ENCODE assay signal across 16 cellular contexts in the genomic region with DNA sequence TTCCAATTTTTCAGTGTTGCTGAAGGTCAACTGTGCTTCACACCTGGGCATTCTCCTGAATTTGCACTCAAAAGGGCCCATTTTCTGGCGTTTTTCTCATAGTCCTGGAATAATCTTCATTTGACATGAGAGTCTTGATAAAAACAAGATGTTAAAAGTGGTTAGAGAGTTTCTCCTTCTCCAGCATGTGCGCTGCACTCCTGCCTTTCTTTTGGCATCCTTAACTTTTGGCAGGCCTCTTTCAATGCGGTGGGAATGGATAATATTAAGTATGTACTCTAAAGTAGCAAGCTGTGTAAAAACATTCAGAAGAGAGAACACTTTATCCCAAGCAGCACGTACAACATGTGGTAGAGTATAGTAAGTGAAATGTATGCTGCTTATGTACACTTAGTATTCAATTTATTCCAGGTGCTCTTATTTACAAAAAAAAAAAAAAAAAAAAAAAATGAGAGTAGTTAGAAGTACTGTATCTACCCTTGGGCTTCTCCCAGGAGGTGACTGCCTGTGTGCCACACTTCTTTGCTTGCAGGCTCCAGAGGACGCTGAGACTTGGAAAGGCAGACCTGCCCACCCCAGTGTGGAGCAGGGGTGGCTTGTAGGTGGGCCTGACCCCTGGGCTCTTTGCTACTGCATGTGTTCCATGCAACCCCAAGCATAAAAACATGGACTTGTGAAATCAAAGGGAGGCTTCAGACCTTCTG. TPM values are rescaled to one million over a fixed set of nuclear protein-coding genes. Genes with fewer than 3 reads are reported as not detected.
DNase-seq lines count a peak whose midpoint lies in the region; ATAC-seq and TF ChIP-seq lines count a peak whose summit lies in the region.
"Had no signal": no experiment of that assay in that cellular context is flagged by ENCODE, and none has a peak within 500 bp of the region (broad histone marks: within the 10 kb centered on the region; RNA-seq: fewer than 3 reads in every experiment).

No MANE protein-coding gene starts in this region.

- no peak overlapping the region for H3K56ac ChIP-seq in IMR-90 (ENCODE audit: extremely low read depth, insufficient read depth, low read length)

- H4K5ac ChIP-seq in IMR-90 (ENCODE audit: low read depth, low read length), result no peak overlapping the region

- no peak overlapping the region for H2AK5ac ChIP-seq in IMR-90 (ENCODE audit: low read depth, low read length)

- no peak overlapping the region for H3K23ac ChIP-seq in IMR-90 (ENCODE audit: low read depth, low read length)

- no peak overlapping the region for H2BK20ac ChIP-seq in IMR-90 (ENCODE audit: low read depth, low read length)

- POLR2A ChIA-PET in IMR-90 (lab: Charles Lee; ENCODE audit: unreplicated experiment), result no interaction called here
- POLR2A ChIA-PET in activated CD4-positive, alpha-beta memory T cell treated with anti-CD3 and anti-CD28 coated beads for 36 hours (lab: Charles Lee), result no interaction called here

- no peak for TF ChIP-seq RAD21 in IMR-90 (IDR thresholded peaks at IDR 0.05; ENCODE audit: low read length)

- peaks cover 22% of the 10 kb centered on the region for H3K27me3 Mint-ChIP-seq in nephron (ENCODE audit: low read depth)
- H3K27me3 Mint-ChIP-seq in activated CD4-positive, alpha-beta memory T cell treated with anti-CD3 and anti-CD28 coated beads for 36 hours, result peaks cover 47% of the 10 kb centered on the region

- H2AFZ ChIP-seq in ACC112 (ENCODE audit: low read length, unreplicated experiment) (no peak overlapping the region), IMR-90 (replicated peaks; ENCODE audit: low read length, poor library complexity) (no peak overlapping the region)

- no peak for DNase-seq in IMR-90
- peak; percentile 74 for DNase-seq in fibroblast of gingiva (ENCODE audit: low read depth)
- DNase-seq in activated CD4-positive, alpha-beta memory T cell treated with anti-CD3 and anti-CD28 coated beads for 36 hours, result no peak
- DNase-seq in activated effector memory CD4-positive, alpha-beta T cell treated with anti-CD3 and anti-CD28 coated beads, Interleukin-2, amount 50 U/mL, for 16 hours, result no peak
- no peak for DNase-seq in middle frontal gyrus (ENCODE audit: extremely low spot score, low spot score)
- no peak for DNase-seq in DMS 273 (lab: John Stamatoyannopoulos, UW; ENCODE audit: unreplicated experiment)
- DNase-seq: ACHN; activated CD8-positive, alpha-beta memory T cell treated with anti-CD3 and anti-CD28 coated beads for 24 hours; activated gamma-delta T cell; Karpas-422; NCI-H146; OCI-M1 had no signal

- H3K27ac ChIP-seq in ACC112 (ENCODE audit: low read depth, low read length) (peak overlapping the region; percentile 36; the same call in 1 of the 2 replicates), IMR-90 (ENCODE audit: insufficient read depth, low read length) (no peak overlapping the region)

- no peaks in the 10 kb centered on the region for H3K36me3 Mint-ChIP-seq in nephron (ENCODE audit: low read depth)
- peaks cover 1% of the 10 kb centered on the region for H3K36me3 Mint-ChIP-seq in activated CD4-positive, alpha-beta memory T cell treated with anti-CD3 and anti-CD28 coated beads for 36 hours

- 0 out of 2 replicates have a peak overlapping the region, but pooled peaks have one; percentile 4 for H3K4ac ChIP-seq in IMR-90 (ENCODE audit: low read depth, low read length)

- no peak overlapping the region for H4K91ac ChIP-seq in IMR-90 (ENCODE audit: insufficient read depth, low read depth, low read length)

- no peak overlapping the region for H3K18ac ChIP-seq in IMR-90 (ENCODE audit: low read depth, low read length)

- peak overlapping the region; percentile 18; the same call in 1 of the 2 replicates for H3K9ac ChIP-seq in IMR-90 (ENCODE audit: low read depth, low read length)

- H3K27me3 ChIP-seq in ACC112 (ENCODE audit: insufficient read depth, low read length) (no peaks in the 10 kb centered on the region), IMR-90 (ENCODE audit: control insufficient read depth, insufficient read depth, low read length) (no peaks in the 10 kb centered on the region)

- H3K14ac ChIP-seq in IMR-90 (replicated peaks; ENCODE audit: low read depth, low read length), result 0 out of 2 replicates have a peak overlapping the region, but pooled peaks have one; percentile 15

- peaks cover 49% of the 10 kb centered on the region for H4K20me1 ChIP-seq in IMR-90 (ENCODE audit: insufficient read depth, low read length)

- peaks cover 93% of the 10 kb centered on the region for H3K79me2 ChIP-seq in ACC112 (ENCODE audit: control insufficient read depth, insufficient read depth, low read length, unreplicated experiment)

- peaks cover 3 to 61% of the 10 kb centered on the region in 2 experiments; a peak in 2 of 4 replicates for H3K79me1 ChIP-seq in IMR-90 (ENCODE audit: low read depth in 1 of 2, low read length in 2 of 2)

- dilution Hi-C loops in IMR-90 (cut with HindIII; ENCODE audit: low sequenced_read_pairs, unreplicated experiment), result no loop called here

- no peak overlapping the region for H4K8ac ChIP-seq in IMR-90 (ENCODE audit: low read depth in 2 of 2, low read length in 2 of 2)

- ATAC-seq in IMR-90 (ENCODE audit: low read depth), result no peak

- peak overlapping the region; percentile 47 for H3K4me2 ChIP-seq in IMR-90 (ENCODE audit: low read depth, low read length)

- H3K27ac Mint-ChIP-seq in nephron, result peak overlapping the region in 2 of 3 experiments; percentile 52 to 67
- H3K27ac Mint-ChIP-seq in activated CD4-positive, alpha-beta memory T cell treated with anti-CD3 and anti-CD28 coated beads for 36 hours, result no peak overlapping the region
- H3K27ac Mint-ChIP-seq: progenitor cell of endocrine pancreas, type B pancreatic cell had no signal

- H3K4me1 ChIP-seq in ACC112 (ENCODE audit: control insufficient read depth, insufficient read depth, low read length, unreplicated experiment) (peaks cover 66% of the 10 kb centered on the region), IMR-90 (ENCODE audit: control insufficient read depth, insufficient read depth, low read length) (peaks cover 20% of the 10 kb centered on the region)

- 0% methylated on average over 1 of the region's 5 CpGs; no CpG with 5 or more reads in 1 of the 2 experiments for WGBS in IMR-90 (ENCODE audit: extremely low coverage in 2 of 2, insufficient read length in 1 of 2), 2 experiments

- no peak overlapping the region for H2BK15ac ChIP-seq in IMR-90 (ENCODE audit: low read depth, low read length)

- no peaks in the 10 kb centered on the region for H3K9me3 Mint-ChIP-seq in nephron
- no peaks in the 10 kb centered on the region for H3K9me3 Mint-ChIP-seq in activated CD4-positive, alpha-beta memory T cell treated with anti-CD3 and anti-CD28 coated beads for 36 hours
- H3K9me3 Mint-ChIP-seq: type B pancreatic cell had no signal

- TF ChIP-seq CTCF in IMR-90 (conservative IDR thresholded peaks at IDR 0.05; ENCODE audit: low read depth, low read length) (no peak), nephron (IDR thresholded peaks at IDR 0.05; ENCODE audit: unreplicated experiment in 3 of 3) (no peak)

- H3K9me3 ChIP-seq in IMR-90 (ENCODE audit: control insufficient read depth, insufficient read depth, low read length), result no peaks in the 10 kb centered on the region

- peaks cover 26% of the 10 kb centered on the region; the same call in 1 of the 2 replicates for H3K36me3 ChIP-seq in ACC112 (ENCODE audit: insufficient read depth, low read length)
- peaks cover 8% of the 10 kb centered on the region for H3K36me3 ChIP-seq in IMR-90 (ENCODE audit: control insufficient read depth, insufficient read depth, low read length)

- in situ Hi-C loops in IMR-90 (cut with MboI; ENCODE audit: low sequenced_read_pairs), result no loop called here

- H3K9me1 ChIP-seq in IMR-90 (ENCODE audit: insufficient read depth, low read length), result peaks cover 11% of the 10 kb centered on the region

- intact Hi-C loops in IMR-90 (cut with micrococcal nuclease), result loop anchor here (2.0 to 10.0 kb wide), 3 partner anchors 14 to 226 kb away; no protein-coding TSS in a partner anchor
- intact Hi-C loops in activated CD4-positive, alpha-beta memory T cell treated with anti-CD3 and anti-CD28 coated beads for 36 hours (cut with micrococcal nuclease), result no loop called here

- peak overlapping the region; percentile 81 for H3K4me3 ChIP-seq in ACC112 (ENCODE audit: low read depth, low read length)
- no peak overlapping the region for H3K4me3 ChIP-seq in IMR-90 (ENCODE audit: insufficient read depth, low read depth, low read length)

- H3K4me3 Mint-ChIP-seq in nephron, result peak overlapping the region in 1 of 3 experiments; percentile 64
- H3K4me3 Mint-ChIP-seq in activated CD4-positive, alpha-beta memory T cell treated with anti-CD3 and anti-CD28 coated beads for 36 hours, result no peak overlapping the region
- H3K4me3 Mint-ChIP-seq: type B pancreatic cell had no signal

- CTCF ChIA-PET in IMR-90 (lab: Yijun Ruan, JAX), result interaction anchor here (0.8 kb wide), 1 partner anchor 60 kb away, joined by 3 read pairs; no protein-coding TSS in a partner anchor
- CTCF ChIA-PET in activated CD4-positive, alpha-beta memory T cell treated with anti-CD3 and anti-CD28 coated beads for 36 hours (lab: Charles Lee), result no interaction called here

- peak overlapping the region; percentile 9 for H2BK5ac ChIP-seq in IMR-90 (ENCODE audit: low read depth, low read length, poor library complexity, severe bottlenecking)

- no peak for TF ChIP-seq POLR2A in IMR-90 (IDR thresholded peaks at IDR 0.05; ENCODE audit: low read depth, low read length)

- H2AK9ac ChIP-seq in IMR-90 (replicated peaks; ENCODE audit: low read depth, low read length, poor library complexity), result no peak overlapping the region

- no TSS peak for BruUV-seq in IMR-90 (replicated peaks; lab: Mats Ljungman, UMichigan)

- no peak overlapping the region for H2BK120ac ChIP-seq in IMR-90 (ENCODE audit: low read depth, low read length)

- peaks cover 42% of the 10 kb centered on the region for H3K4me1 Mint-ChIP-seq in nephron
- peaks cover 13% of the 10 kb centered on the region for H3K4me1 Mint-ChIP-seq in activated CD4-positive, alpha-beta memory T cell treated with anti-CD3 and anti-CD28 coated beads for 36 hours (ENCODE audit: low read depth)

TF ChIP-seq in IMR-90, 13 proteins besides CTCF, POLR2A, EP300 and RAD21:
- no peak for TF ChIP-seq CEBPB (IDR thresholded peaks at IDR 0.05; ENCODE audit: low read depth, low read length)

RNA-seq across cellular contexts. Expression of a gene that starts 3.9 kb away (rescaled TPM):
- total RNA-seq in IMR-90 (2012; rRNA removed), result 27.1 and 54.4 TPM in 2 replicates
- polyA plus RNA-seq in IMR-90 (2012; rRNA removed), result 12.9 and 14.9 TPM in 2 replicates
- 1.9 and 5.8 TPM in 2 replicates for polyA plus RNA-seq in IMR-90 (2012; cell fraction: cytosol; rRNA removed)
- 6.7 and 13.7 TPM in 2 replicates for polyA plus RNA-seq in IMR-90 (2012; cell fraction: nucleus; rRNA removed; ENCODE audit: low replicate concordance)
- under 1 TPM; 0.36 to 0.56 TPM for total RNA-seq in activated CD4-positive, alpha-beta memory T cell treated with anti-CD3 and anti-CD28 coated beads for 36 hours

Comparison
In these comparisons a context has a peak if more than half of its experiments do, and no peak if none do; other contexts are left out.
1. RNA of a gene that starts 3.9 kb away (total RNA-seq): 27.1 to 54.4 TPM in IMR-90; 0.36 to 0.56 TPM in activated CD4-positive, alpha-beta memory T cell treated with anti-CD3 and anti-CD28 coated beads for 36 hours; every median in the first group is over 10 times any median in the second.